In genomic region chr12:95003213-95003920, GRCh38 we compare ENCODE assay signal across 8 cellular contexts. TPM values are rescaled to one million over a fixed set of nuclear protein-coding genes. Genes with fewer than 3 reads are reported as not detected.
DNase-seq lines count a peak whose midpoint lies in the region; ATAC-seq and TF ChIP-seq lines count a peak whose summit lies in the region.

NDUFA12 (minus strand) TSS chr12:95003697; CDS start chr12:95003680, 17 bp downstream.

- H3K27ac Mint-ChIP-seq in naive thymus-derived CD8-positive, alpha-beta T cell = peak within 1 kb of the TSS; percentile 90 to 97 (median 94)

- peaks cover 50% of the 10 kb centered on the region for H3K79me2 ChIP-seq in DND-41 (ENCODE audit: insufficient read depth, low read length)
- peaks cover 47% of the 10 kb centered on the region for H3K79me2 ChIP-seq in GM23248 (ENCODE audit: insufficient read depth)

- peaks cover 10 to 34% (median 25%) of the 10 kb centered on the region in 3 donors for H3K36me3 Mint-ChIP-seq in naive thymus-derived CD8-positive, alpha-beta T cell

- peak within 1 kb of the TSS; percentile 73 for H3K9ac ChIP-seq in DND-41 (ENCODE audit: low read depth, low read length)
- peak within 1 kb of the TSS; percentile 91 for H3K9ac ChIP-seq in GM23248

- no peaks in the 10 kb centered on the region for H3K27me3 Mint-ChIP-seq in naive thymus-derived CD8-positive, alpha-beta T cell

- H3K4me1 ChIP-seq in DND-41 (ENCODE audit: insufficient read depth, low read length) (peaks cover 47% of the 10 kb centered on the region), GM23248 (ENCODE audit: insufficient read depth) (no peaks in the 10 kb centered on the region)

- DNase-seq in DND-41 = peak; percentile 97
- DNase-seq in GM23248 = peak; percentile 99
- DNase-seq in Kasumi-1 (lab: John Stamatoyannopoulos, UW) = peak; percentile 96 to 97
- DNase-seq in RPMI7951 (ENCODE audit: low read depth) = peak; percentile 92
- DNase-seq in activated T-helper 1 cell treated with anti-CD3 and anti-CD28 coated beads, Interleukin-2, amount 50 U/mL, for 16 hours (ENCODE audit: low read depth in 1 of 2, low spot score in 1 of 2) = peak; percentile 88 to 91
- peak; percentile 96 for DNase-seq in fibroblast of mammary gland (ENCODE audit: low read depth)
- peak; percentile 87 to 97 (median 92) for DNase-seq in naive thymus-derived CD8-positive, alpha-beta T cell
- DNase-seq in stimulated activated naive CD4-positive, alpha-beta T cell (lab: John Stamatoyannopoulos, UW) = peak; percentile 87 to 93 (median 89)

- H3K4me2 ChIP-seq in DND-41 (ENCODE audit: insufficient read depth, low read length) (peak within 1 kb of the TSS; percentile 91), GM23248 (ENCODE audit: unreplicated experiment) (peak within 1 kb of the TSS; percentile 88)

- peak within 1 kb of the TSS; percentile 85 for H3K27ac ChIP-seq in DND-41 (ENCODE audit: low read length)
- peak within 1 kb of the TSS; percentile 81 for H3K27ac ChIP-seq in GM23248

- WGBS in GM23248 (ENCODE audit: low coverage in 1 of 2, low lambda C conversion rate in 2 of 2, missing lambda C conversion rate in 2 of 2), 2 experiments = 2% methylated on average over 28 to 34 of the region's 34 CpGs

- no peak for TF ChIP-seq CTCF in DND-41 (IDR thresholded peaks at IDR 0.05; ENCODE audit: borderline replicate concordance, extremely low read depth, low read length, poor library complexity, severe bottlenecking)
- TF ChIP-seq CTCF in fibroblast of mammary gland (conservative IDR thresholded peaks at IDR 0.05; ENCODE audit: control insufficient read depth, insufficient read depth, low read depth, low read length) = no peak

- POLR2A ChIA-PET in naive thymus-derived CD8-positive, alpha-beta T cell (lab: Charles Lee) = interaction anchor here (0.6 to 2.2 kb wide), 9 partner anchors 10 to 547 kb away, joined by 3 to 27 read pairs (median 5); partner anchors contain the start of genes METAP2 and NR2C1

- peaks cover 7% of the 10 kb centered on the region for H3F3A ChIP-seq in GM23248 (ENCODE audit: insufficient read depth)

- peaks cover 26 to 66% (median 59%) of the 10 kb centered on the region in 4 donors for H3K4me1 Mint-ChIP-seq in naive thymus-derived CD8-positive, alpha-beta T cell

- peak; percentile 98 for ATAC-seq in DND-41 (ENCODE audit: insufficient read depth, low read depth)
- ATAC-seq in naive thymus-derived CD8-positive, alpha-beta T cell = peak; percentile 99

- peak within 1 kb of the TSS; percentile 93 to 95 (median 94) for H3K4me3 Mint-ChIP-seq in naive thymus-derived CD8-positive, alpha-beta T cell

- H3K9me3 ChIP-seq in DND-41 (ENCODE audit: insufficient read depth, low read length, severe bottlenecking) = peaks cover 14% of the 10 kb centered on the region
- H3K9me3 ChIP-seq in GM23248 (ENCODE audit: low read depth) = no peaks in the 10 kb centered on the region

- H3K27me3 ChIP-seq in DND-41 (ENCODE audit: insufficient read depth, low read length, poor library complexity) = no peaks in the 10 kb centered on the region
- no peaks in the 10 kb centered on the region for H3K27me3 ChIP-seq in GM23248 (replicated peaks; ENCODE audit: insufficient read depth)

- in situ Hi-C loops in GM23248 (cut with MboI) = no loop called here

- peaks cover 7 to 30% (median 13%) of the 10 kb centered on the region in 9 donors for H3K9me3 Mint-ChIP-seq in naive thymus-derived CD8-positive, alpha-beta T cell

- peaks cover 13% of the 10 kb centered on the region; the same call in 1 of the 2 replicates for H3K36me3 ChIP-seq in DND-41 (ENCODE audit: insufficient read depth, low read length)
- H3K36me3 ChIP-seq in GM23248 (ENCODE audit: low read depth) = peaks cover 4% of the 10 kb centered on the region; the same call in 1 of the 2 replicates

- H2AFZ ChIP-seq in DND-41 (ENCODE audit: low read depth, low read length) (peak within 1 kb of the TSS; percentile 90), GM23248 (peak within 1 kb of the TSS; percentile 94)

- no peaks in the 10 kb centered on the region for H3K9me2 ChIP-seq in GM23248 (ENCODE audit: insufficient read depth)

- H3K4me3 ChIP-seq in DND-41 (ENCODE audit: low read depth in 1 of 2, low read length in 2 of 2) (peak within 1 kb of the TSS; percentile 57 to 73), GM23248 (peak within 1 kb of the TSS; percentile 86), fibroblast of mammary gland (ENCODE audit: control insufficient read depth, low read depth, low read length) (peak within 1 kb of the TSS; percentile 90)

- H4K20me1 ChIP-seq in DND-41 (ENCODE audit: insufficient read depth, low read length) = no peaks in the 10 kb centered on the region
- no peaks in the 10 kb centered on the region for H4K20me1 ChIP-seq in GM23248 (ENCODE audit: insufficient read depth)

RNA-seq across cellular contexts. Expression of gene NDUFA12, which starts in this region (rescaled TPM):
- 104 and 122 TPM in 2 replicates for total RNA-seq in GM23248 (2014; rRNA removed; shearing (Covaris generic))
- polyA plus RNA-seq in GM23248 (2016; fragmentation: Nextera tagmentation; extraction: Ambion mirVana) = 166 and 169 TPM in 2 replicates
- total RNA-seq in RPMI7951 (2014; rRNA removed; shearing (Covaris generic)) = 213 and 226 TPM in 2 replicates
- total RNA-seq in naive thymus-derived CD8-positive, alpha-beta T cell = 10 to 100 TPM; 67.5 to 68.4 TPM
- 100 to 1,000 TPM; 282 to 364 (median 294) TPM for polyA plus RNA-seq in naive thymus-derived CD8-positive, alpha-beta T cell

Comparison
In these comparisons a context has a peak if more than half of its experiments do, and no peak if none do; other contexts are left out.
1. Peak in every context shown above with its lines: DNase-seq, ATAC-seq, H3K4me3 ChIP-seq and H3K27ac ChIP-seq.